9 cellular contexts compared by ENCODE assay signal in the genomic region with DNA sequence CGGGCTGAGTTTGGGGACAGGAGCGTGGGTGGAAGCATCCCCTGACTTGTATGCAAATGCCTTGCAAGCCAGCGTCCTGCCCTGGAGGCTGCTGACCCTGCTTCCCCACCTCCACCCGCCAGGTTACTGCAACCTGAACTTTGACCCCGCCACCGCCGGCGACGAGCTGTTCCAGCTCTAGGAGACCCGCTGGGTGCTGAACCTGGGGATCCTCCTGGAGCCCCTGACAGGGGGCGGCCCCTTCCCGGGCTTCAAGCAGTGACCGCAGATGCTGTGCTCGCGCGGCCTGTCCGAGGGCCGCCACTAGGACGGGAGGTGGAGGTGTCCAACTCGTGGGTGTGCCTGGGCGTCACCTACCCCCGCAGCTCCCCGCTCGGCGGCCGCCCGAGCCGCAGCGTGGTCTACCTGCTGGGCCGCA. TPM values are rescaled to one million over a fixed set of nuclear protein-coding genes. Genes with fewer than 3 reads are reported as not detected.
DNase-seq lines count a peak whose midpoint lies in the region; ATAC-seq and TF ChIP-seq lines count a peak whose summit lies in the region.
"Had no signal": no experiment of that assay in that cellular context is flagged by ENCODE, and none has a peak within 500 bp of the region (broad histone marks: within the 10 kb centered on the region; RNA-seq: fewer than 3 reads in every experiment).

No MANE protein-coding gene starts in this region.

- CTCF ChIA-PET in Calu3 (lab: Charles Lee) = no interaction called here

- H3K36me3 ChIP-seq in OCI-LY1 (ENCODE audit: insufficient read depth, low read length) = no peaks in the 10 kb centered on the region
- no peaks in the 10 kb centered on the region for H3K36me3 ChIP-seq in fibroblast of lung (ENCODE audit: control insufficient read depth, insufficient read depth, low read length)
- H3K36me3 ChIP-seq in psoas muscle (ENCODE audit: insufficient read depth in 1 of 2, low read depth in 1 of 2) = no peaks in the 10 kb centered on the region

- H3K79me2 ChIP-seq in OCI-LY1 (ENCODE audit: insufficient read depth, low read length) (no peaks in the 10 kb centered on the region), fibroblast of lung (ENCODE audit: control insufficient read depth, insufficient read depth, low read length) (no peaks in the 10 kb centered on the region)

- H3K27ac ChIP-seq in OCI-LY1 (ENCODE audit: low read depth, low read length, poor library complexity, severe bottlenecking) = no peak overlapping the region
- H3K27ac ChIP-seq in fibroblast of lung (ENCODE audit: insufficient read depth, low read length) = no peak overlapping the region
- H3K27ac ChIP-seq in psoas muscle = peak overlapping the region; percentile 82

- H3K4me3 ChIP-seq in OCI-LY1 (ENCODE audit: low read depth, low read length, poor library complexity, severe bottlenecking) (peak overlapping the region; percentile 53), fibroblast of lung (replicated peaks in 1 of 4; ENCODE audit: control extremely low read depth in 1 of 4, insufficient read depth in 1 of 4, low read depth in 3 of 4, low read length in 4 of 4) (no peak overlapping the region), psoas muscle (peak overlapping the region; percentile 68)

- peak overlapping the region; percentile 76 for H3K4me2 ChIP-seq in OCI-LY1 (ENCODE audit: low read length)
- H3K4me2 ChIP-seq in fibroblast of lung (ENCODE audit: extremely low read depth, insufficient read depth, low read length) = no peak overlapping the region

- BruUV-seq in Calu3 (replicated peaks; lab: Mats Ljungman, UMichigan) = no TSS peak

- peaks cover 17% of the 10 kb centered on the region for H3K4me1 Mint-ChIP-seq in Calu3 (ENCODE audit: low read depth, unreplicated experiment)

- no peaks in the 10 kb centered on the region for H3K9me3 Mint-ChIP-seq in Calu3 (ENCODE audit: low read depth, unreplicated experiment)

- H3K27me3 Mint-ChIP-seq in Calu3 (ENCODE audit: unreplicated experiment) = no peaks in the 10 kb centered on the region

- 0 out of 2 replicates have a peak, but pooled peaks cover 11% of the 10 kb centered on the region for H3K27me3 ChIP-seq in OCI-LY1 (ENCODE audit: insufficient read depth, low read length)
- H3K27me3 ChIP-seq in fibroblast of lung (ENCODE audit: control insufficient read depth, insufficient read depth, low read length) = no peaks in the 10 kb centered on the region
- H3K27me3 ChIP-seq in psoas muscle (ENCODE audit: insufficient read depth in 3 of 3, low read length in 2 of 3) = no peaks in the 10 kb centered on the region

- 37 to 49% (median 42%) methylated on average over 26 to 30 of the region's 30 CpGs for WGBS in psoas muscle, 3 donors

- peak overlapping the region; percentile 66 for H3K4me3 Mint-ChIP-seq in Calu3 (ENCODE audit: low read depth, unreplicated experiment)

- peaks cover 13% of the 10 kb centered on the region for H3K4me1 ChIP-seq in OCI-LY1 (ENCODE audit: insufficient read depth, low read length, severe bottlenecking)
- H3K4me1 ChIP-seq in fibroblast of lung (ENCODE audit: control insufficient read depth, extremely low read depth, insufficient read depth, low read length) = peaks cover 22% of the 10 kb centered on the region
- peaks cover 18% of the 10 kb centered on the region for H3K4me1 ChIP-seq in psoas muscle

- TF ChIP-seq CTCF in Calu3 (IDR thresholded peaks at IDR 0.05; ENCODE audit: unreplicated experiment) (no peak), OCI-LY1 (IDR thresholded peaks at IDR 0.05; ENCODE audit: low read length) (no peak), fibroblast of lung (conservative IDR thresholded peaks at IDR 0.05 in 1 of 2, IDR thresholded peaks at IDR 0.05 in 1 of 2; ENCODE audit: low read depth in 1 of 2, low read length in 2 of 2) (no peak), psoas muscle (IDR thresholded peaks at IDR 0.05) (no peak)

- ATAC-seq in psoas muscle (peak in 1 of 4 donors; percentile 15), HG03342 (IDR thresholded peaks at IDR 0.05; ENCODE audit: unreplicated experiment) (no peak), HG03097 (IDR thresholded peaks at IDR 0.05; ENCODE audit: low FRiP score, unreplicated experiment) (no peak), GM18520 (IDR thresholded peaks at IDR 0.05; ENCODE audit: unreplicated experiment) (no peak)

- no peaks in the 10 kb centered on the region for H3K9me3 ChIP-seq in OCI-LY1 (ENCODE audit: low read length)
- no peaks in the 10 kb centered on the region for H3K9me3 ChIP-seq in fibroblast of lung (ENCODE audit: control insufficient read depth, insufficient read depth, low read depth, low read length)
- no peaks in the 10 kb centered on the region for H3K9me3 ChIP-seq in psoas muscle

- H3K9me2 ChIP-seq in OCI-LY1 (ENCODE audit: low read depth, low read length) = no peaks in the 10 kb centered on the region

- no peaks in the 10 kb centered on the region for H3F3A ChIP-seq in OCI-LY1 (ENCODE audit: insufficient read depth, low read length)

- intact Hi-C loops in Calu3 (cut with micrococcal nuclease; ENCODE audit: unreplicated experiment) = no loop called here
- intact Hi-C loops in psoas muscle (cut with DNase I) = no loop called here

- H3K9ac ChIP-seq in OCI-LY1 (ENCODE audit: low read length) (peak overlapping the region; percentile 57; the same call in 1 of the 2 replicates), fibroblast of lung (ENCODE audit: insufficient read depth, low read length) (no peak overlapping the region)

- H4K20me1 ChIP-seq in OCI-LY1 (ENCODE audit: insufficient read depth, low read length) (no peaks in the 10 kb centered on the region), fibroblast of lung (ENCODE audit: control insufficient read depth, extremely low read depth, insufficient read depth, low read length) (no peaks in the 10 kb centered on the region)

- H3K27ac Mint-ChIP-seq in Calu3 (ENCODE audit: unreplicated experiment) = peak overlapping the region; percentile 84

- H2AFZ ChIP-seq in OCI-LY1 (ENCODE audit: low read length) = no peak overlapping the region
- peak overlapping the region; percentile 68 for H2AFZ ChIP-seq in fibroblast of lung (ENCODE audit: low read length)

- peak; percentile 27 for DNase-seq in Calu3
- DNase-seq in fibroblast of lung (ENCODE audit: low read depth in 2 of 2) = no peak
- DNase-seq in psoas muscle = no peak
- no peak for DNase-seq in stimulated activated naive CD4-positive, alpha-beta T cell (lab: John Stamatoyannopoulos, UW)
- DNase-seq: GF-D8 had no signal

- peaks cover 18% of the 10 kb centered on the region for H3K36me3 Mint-ChIP-seq in Calu3 (ENCODE audit: insufficient read depth, unreplicated experiment)

RNA-seq across cellular contexts. Expression of gene SLC16A5, which starts 10.7 kb away (rescaled TPM):
- 124 and 187 TPM in 2 replicates for total RNA-seq in Calu3 (2022)
- 3.6 and 8.4 TPM in 2 replicates for total RNA-seq in fibroblast of lung
- 1.5 and 2.4 TPM in 2 replicates for polyA plus RNA-seq in fibroblast of lung
- polyA plus RNA-seq in fibroblast of lung (2012) = 1.7 and 3.4 TPM in 2 replicates
- polyA minus RNA-seq in fibroblast of lung (ENCODE audit: low replicate concordance) = 4.7 and 6.4 TPM in 2 replicates
- total RNA-seq in psoas muscle = 10 to 100 TPM in 1 of 4 donors, 1 to 10 TPM in 3; 5.6 to 10.7 (median 8.1) TPM
- polyA plus RNA-seq in psoas muscle = 1 to 10 TPM; 1.2 to 4.5 (median 3.8) TPM

RNA-seq across cellular contexts. Expression of gene KCTD2, which starts 30.1 kb away (rescaled TPM):
- total RNA-seq in Calu3 (2022) (24.4 TPM in 2 replicates), fibroblast of lung (17.5 and 17.7 TPM in 2 replicates), psoas muscle (10 to 100 TPM; 29.2 to 38.7 (median 35.2) TPM)
- polyA plus RNA-seq in fibroblast of lung (29.5 and 35.8 TPM in 2 replicates), psoas muscle (10 to 100 TPM; 26.9 to 71.2 (median 29.7) TPM)
- polyA plus RNA-seq in fibroblast of lung (2012) = 15.0 and 17.6 TPM in 2 replicates
- 21.7 and 26.5 TPM in 2 replicates for polyA minus RNA-seq in fibroblast of lung (ENCODE audit: low replicate concordance)

RNA-seq across cellular contexts. Expression of gene ATP5PD, which starts 30.3 kb away (rescaled TPM):
- total RNA-seq in Calu3 (2022) (288 and 289 TPM in 2 replicates), fibroblast of lung (258 and 317 TPM in 2 replicates), psoas muscle (100 to 1,000 TPM; 409 to 577 (median 500) TPM)
- polyA plus RNA-seq in fibroblast of lung (442 and 521 TPM in 2 replicates), psoas muscle (100 to 1,000 TPM; 619 to 931 (median 653) TPM)
- 652 and 693 TPM in 2 replicates for polyA plus RNA-seq in fibroblast of lung (2012)
- polyA minus RNA-seq in fibroblast of lung (ENCODE audit: low replicate concordance) = 93.1 and 124 TPM in 2 replicates

RNA-seq across cellular contexts. Expression of gene ARMC7, which starts 32.7 kb away (rescaled TPM):
- 18.6 and 19.8 TPM in 2 replicates for total RNA-seq in Calu3 (2022)
- total RNA-seq in fibroblast of lung = 2.8 and 3.1 TPM in 2 replicates
- polyA plus RNA-seq in fibroblast of lung = 5.7 and 5.9 TPM in 2 replicates
- 7.8 and 8.1 TPM in 2 replicates for polyA plus RNA-seq in fibroblast of lung (2012)
- polyA minus RNA-seq in fibroblast of lung (ENCODE audit: low replicate concordance) = 18.5 and 30.3 TPM in 2 replicates
- total RNA-seq in psoas muscle = 1 to 10 TPM; 2.7 to 7.0 (median 3.6) TPM
- polyA plus RNA-seq in psoas muscle = 1 to 10 TPM; 3.3 to 6.4 (median 4.9) TPM

RNA-seq across cellular contexts. Expression of gene NT5C, which starts 54.5 kb away (rescaled TPM):
- total RNA-seq in Calu3 (2022) = 56.6 and 58.2 TPM in 2 replicates
- total RNA-seq in fibroblast of lung = 25.7 and 29.9 TPM in 2 replicates
- polyA plus RNA-seq in fibroblast of lung = 18.6 and 21.6 TPM in 2 replicates
- polyA plus RNA-seq in fibroblast of lung (2012) = 40.3 and 54.5 TPM in 2 replicates
- polyA minus RNA-seq in fibroblast of lung (ENCODE audit: low replicate concordance) = 10.5 and 27.5 TPM in 2 replicates
- 10 to 100 TPM; 16.4 to 44.2 (median 29.4) TPM for total RNA-seq in psoas muscle
- polyA plus RNA-seq in psoas muscle = 10 to 100 TPM; 19.7 to 84.0 (median 56.3) TPM

Comparison
In these comparisons a context has a peak if more than half of its experiments do, and no peak if none do; other contexts are left out.
1. H3K4me3 ChIP-seq: peak in OCI-LY1 (single experiment) and psoas muscle (single experiment); none in fibroblast of lung (0 of 4).
2. RNA of gene SLC16A5, which starts 10.7 kb away (total RNA-seq): 124 to 187 TPM in Calu3; 5.6 to 10.7 TPM in psoas muscle and 3.6 to 8.4 TPM in fibroblast of lung; every median in the first group is over 10 times any median in the second.